ENCODE assay signal across 8 cellular contexts in the genomic region with DNA sequence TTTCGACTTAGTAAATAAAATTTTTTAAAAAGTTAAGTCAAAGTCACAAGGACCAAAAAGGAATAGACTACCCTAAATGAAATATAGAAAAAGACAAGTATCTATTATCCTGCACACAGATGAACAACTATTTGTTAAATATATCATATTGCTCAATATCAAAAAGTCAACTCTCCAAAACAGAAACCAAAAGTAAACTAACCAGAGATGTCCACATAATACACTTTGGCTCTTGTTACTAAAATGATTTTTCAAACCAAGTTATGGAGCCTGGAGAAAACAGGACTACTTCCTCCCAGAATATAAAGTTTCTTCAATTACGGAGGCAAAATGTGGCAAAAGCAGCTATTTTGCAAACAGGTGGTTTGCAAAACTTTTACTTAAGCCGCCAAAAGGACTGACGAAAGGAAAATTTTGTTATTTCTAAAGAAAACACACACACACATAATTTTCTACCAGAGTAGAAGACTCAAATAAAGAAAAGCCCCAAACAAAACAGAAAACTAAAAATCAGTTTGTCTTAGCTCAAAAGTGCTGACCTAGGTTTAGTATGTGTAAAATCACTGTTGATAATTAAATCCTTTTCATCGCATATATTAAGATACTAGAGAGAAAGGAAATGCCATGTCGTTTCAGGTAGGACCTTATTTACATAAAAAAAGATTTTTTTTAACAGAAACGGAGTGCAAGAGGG. TPM values are rescaled to one million over a fixed set of nuclear protein-coding genes. Genes with fewer than 3 reads are reported as not detected.
DNase-seq lines count a peak whose midpoint lies in the region; ATAC-seq and TF ChIP-seq lines count a peak whose summit lies in the region.

No MANE protein-coding gene starts in this region.

- peak; percentile 47 for DNase-seq in NCI-H1105 treated with DMSO at 0.1 percent for 48 hours (lab: John Stamatoyannopoulos, UW)
- DNase-seq in NCI-H1105 (lab: John Stamatoyannopoulos, UW) = no peak
- peak; percentile 38 for DNase-seq in RPMI7951 (ENCODE audit: low read depth)
- DNase-seq in retinal pigment epithelial cell (ENCODE audit: low read depth) = no peak
- no peak for DNase-seq in NCI-H510A treated with DMSO at 0.1 percent for 48 hours (lab: John Stamatoyannopoulos, UW)

- WGBS in esophagus, 2 donors = 13% methylated on average over 7 of the region's 7 CpGs

- no peaks in the 10 kb centered on the region for H3K9me3 ChIP-seq in esophagus (ENCODE audit: control insufficient read depth in 2 of 2, insufficient read depth in 1 of 2, low read depth in 1 of 2, low read length in 1 of 2)

- H3K27me3 ChIP-seq in esophagus (ENCODE audit: control insufficient read depth in 1 of 2, insufficient read depth in 2 of 2, low read length in 2 of 2) = no peaks in the 10 kb centered on the region

- peak overlapping the region; percentile 30 to 97 for H3K4me3 ChIP-seq in esophagus (ENCODE audit: low read depth in 1 of 2, low read length in 2 of 2)
- peak overlapping the region; percentile 87 for H3K4me3 ChIP-seq in retinal pigment epithelial cell (ENCODE audit: low read length)

- no peak for TF ChIP-seq CTCF in retinal pigment epithelial cell (conservative IDR thresholded peaks at IDR 0.05; ENCODE audit: low read depth, low read length)

- H3K27ac ChIP-seq in esophagus (ENCODE audit: low read depth in 2 of 2, low read length in 1 of 2) = peak overlapping the region in 1 of 2 donors; percentile 64

- no peak for ATAC-seq in GM19395 (IDR thresholded peaks at IDR 0.05; ENCODE audit: unreplicated experiment)
- ATAC-seq in HG03108 (IDR thresholded peaks at IDR 0.05; ENCODE audit: unreplicated experiment) = no peak

- H3K4me1 ChIP-seq in esophagus (ENCODE audit: control insufficient read depth in 2 of 2, insufficient read depth in 2 of 2, low read length in 1 of 2) = no peaks in the 10 kb centered on the region

- H3K36me3 ChIP-seq in esophagus (ENCODE audit: control insufficient read depth in 2 of 2, insufficient read depth in 2 of 2, low read length in 1 of 2) = no peaks in the 10 kb centered on the region

RNA-seq across cellular contexts. Expression of gene DPYD, which starts 1.1 kb away (rescaled TPM):
- total RNA-seq in RPMI7951 (2014; rRNA removed; shearing (Covaris generic)) = 32.5 and 35.8 TPM in 2 replicates
- polyA plus RNA-seq in esophagus = 10 to 100 TPM in 1 of 2 donors, 1 to 10 TPM in 1; 6.7 to 10.0 TPM

Comparison
In these comparisons a context has a peak if more than half of its experiments do, and no peak if none do; other contexts are left out.
1. DNase-seq: peak in NCI-H1105 treated with DMSO at 0.1 percent for 48 hours (single experiment) and RPMI7951 (single experiment); none in NCI-H1105 (single experiment), retinal pigment epithelial cell (single experiment) and NCI-H510A treated with DMSO at 0.1 percent for 48 hours (single experiment).